ENCODE assay signal across 32 cellular contexts in genomic region chr5:106476630-106477029, GRCh38.
"Had no signal": no experiment of that assay in that cellular context is flagged by ENCODE, and none has a peak within 500 bp of the region (broad histone marks: within the 10 kb centered on the region; RNA-seq: fewer than 3 reads in every experiment).

No MANE protein-coding gene starts in this region.

- H3K4me2 ChIP-seq: smooth muscle cell had no signal

- H3K36me3 Mint-ChIP-seq: naive thymus-derived CD8-positive, alpha-beta T cell; natural killer cell treated with Interleukin-12 subunit alpha and Interleukin-12 subunit beta and Interleukin-15 and Interleukin-18, amount 100 ng/mL, for 72 hours; stimulated activated memory B cell treated with anti-CD40 and anti-IgM and Interleukin-4, amounts not matched to agents 10 μg/mL and 1 μg/mL and 100 μg/mL, for 72 hours; type B pancreatic cell had no signal

- H3K4me3 ChIP-seq: ovary, psoas muscle, skin epidermis, smooth muscle cell, spleen, suprapubic skin, testis, tibial artery, transverse colon, upper lobe of right lung, uterus had no signal

- H3K27me3 ChIP-seq: ovary, spleen, suprapubic skin, testis, tibial artery, transverse colon, upper lobe of right lung, uterus had no signal

- H3K4me1 ChIP-seq: parathyroid adenoma, psoas muscle, spleen, suprapubic skin, testis, transverse colon, upper lobe of right lung, uterus had no signal

- H3K9me3 Mint-ChIP-seq: stimulated activated memory B cell treated with anti-CD40 and anti-IgM and Interleukin-4, amounts not matched to agents 10 μg/mL and 1 μg/mL and 100 μg/mL, for 72 hours; stimulated activated naive CD8-positive, alpha-beta T cell treated with anti-CD3 and anti-CD28 coated beads, Interleukin-15, amount 100 ng/mL, for 72 hours; type B pancreatic cell had no signal

- H3K79me2 ChIP-seq: parathyroid adenoma had no signal

- H3K9ac ChIP-seq: parathyroid adenoma had no signal

- H3K36me3 ChIP-seq: ovary, spleen, suprapubic skin, tibial artery, transverse colon, upper lobe of right lung, uterus had no signal

- DNase-seq: naive thymus-derived CD8-positive, alpha-beta T cell; nephron progenitor cell; occipital lobe; ovary; posterior cingulate gyrus; psoas muscle; right cardiac atrium; spleen; stimulated activated CD4-positive, alpha-beta T cell treated with anti-CD3 and anti-CD28 coated beads, Interleukin-12 subunit alpha, Interleukin-12 subunit beta, amount 100 ng/mL, for 4 hours; stimulated activated CD4-positive, alpha-beta T cell treated with anti-CD3 and anti-CD28 coated beads, Interleukin-1b, Interleukin-23, amount 100 ng/mL, for 48 hours; stimulated activated CD4-positive, alpha-beta T cell treated with anti-CD3 and anti-CD28 coated beads, Interleukin-4, amount 100 ng/mL, for 1 hour; stimulated activated CD4-positive, alpha-beta T cell treated with anti-CD3 and anti-CD28 coated beads, Interleukin-4, amount 100 ng/mL, for 4 hours; stimulated activated CD8-positive, alpha-beta memory T cell treated with anti-CD3 and anti-CD28 coated beads, Interleukin-4, amount 100 ng/mL, for 48 hours; stimulated activated naive CD4-positive, alpha-beta T cell; stimulated activated naive CD8-positive, alpha-beta T cell treated with anti-CD3 and anti-CD28 coated beads, Interleukin-15, amount 100 ng/mL, for 72 hours; stimulated activated naive CD8-positive, alpha-beta T cell treated with anti-CD3 and anti-CD28 coated beads, Interleukin-15, Interleukin-2, amounts not matched to agents 100 U/mL and 50 U/mL, for 24 hours; substantia nigra; testis; tibial artery; transverse colon; upper lobe of right lung; uterus had no signal

- H3K27ac ChIP-seq: ovary, parathyroid adenoma, psoas muscle, skin epidermis, spleen, suprapubic skin, testis, tibial artery, transverse colon, upper lobe of right lung, uterus had no signal

- H2AFZ ChIP-seq: parathyroid adenoma had no signal

- H3K27ac Mint-ChIP-seq: naive thymus-derived CD8-positive, alpha-beta T cell; natural killer cell treated with Interleukin-12 subunit alpha and Interleukin-12 subunit beta and Interleukin-15 and Interleukin-18, amount 100 ng/mL, for 72 hours; nephron progenitor cell; progenitor cell of endocrine pancreas; stimulated activated memory B cell treated with anti-CD40 and anti-IgM and Interleukin-4, amounts not matched to agents 10 μg/mL and 1 μg/mL and 100 μg/mL, for 72 hours; stimulated activated naive CD8-positive, alpha-beta T cell treated with anti-CD3 and anti-CD28 coated beads, Interleukin-15, amount 100 ng/mL, for 72 hours; type B pancreatic cell had no signal

- H3K4me3 Mint-ChIP-seq: naive thymus-derived CD8-positive, alpha-beta T cell; natural killer cell treated with Interleukin-12 subunit alpha and Interleukin-12 subunit beta and Interleukin-15 and Interleukin-18, amount 100 ng/mL, for 72 hours; nephron progenitor cell; neural crest cell; stimulated activated memory B cell treated with anti-CD40 and anti-IgM and Interleukin-4, amounts not matched to agents 10 μg/mL and 1 μg/mL and 100 μg/mL, for 72 hours; stimulated activated naive CD8-positive, alpha-beta T cell treated with anti-CD3 and anti-CD28 coated beads, Interleukin-15, amount 100 ng/mL, for 72 hours; type B pancreatic cell had no signal

- H3K9me3 ChIP-seq: ovary, psoas muscle, spleen, suprapubic skin, testis, tibial artery, transverse colon, upper lobe of right lung, uterus had no signal

- ATAC-seq: naive thymus-derived CD8-positive, alpha-beta T cell; natural killer cell treated with Interleukin-12 subunit alpha and Interleukin-12 subunit beta and Interleukin-15 and Interleukin-18, amount 100 ng/mL, for 72 hours; psoas muscle; right cardiac atrium; sciatic nerve; stimulated activated memory B cell treated with anti-CD40 and anti-IgM and Interleukin-4, amounts not matched to agents 10 μg/mL and 1 μg/mL and 100 μg/mL, for 72 hours; stimulated activated naive CD8-positive, alpha-beta T cell treated with anti-CD3 and anti-CD28 coated beads, Interleukin-15, amount 100 ng/mL, for 72 hours; stimulated activated naive CD8-positive, alpha-beta T cell treated with anti-CD3 and anti-CD28 coated beads, Interleukin-15, Interleukin-2, amounts not matched to agents 100 U/mL and 50 U/mL, for 24 hours; upper lobe of right lung had no signal

- H3K27me3 Mint-ChIP-seq: naive thymus-derived CD8-positive, alpha-beta T cell; natural killer cell treated with Interleukin-12 subunit alpha and Interleukin-12 subunit beta and Interleukin-15 and Interleukin-18, amount 100 ng/mL, for 72 hours; stimulated activated memory B cell treated with anti-CD40 and anti-IgM and Interleukin-4, amounts not matched to agents 10 μg/mL and 1 μg/mL and 100 μg/mL, for 72 hours; stimulated activated naive CD8-positive, alpha-beta T cell treated with anti-CD3 and anti-CD28 coated beads, Interleukin-15, amount 100 ng/mL, for 72 hours; type B pancreatic cell had no signal

- H3K4me1 Mint-ChIP-seq: naive thymus-derived CD8-positive, alpha-beta T cell; nephron progenitor cell; neural crest cell; stimulated activated memory B cell treated with anti-CD40 and anti-IgM and Interleukin-4, amounts not matched to agents 10 μg/mL and 1 μg/mL and 100 μg/mL, for 72 hours; stimulated activated naive CD8-positive, alpha-beta T cell treated with anti-CD3 and anti-CD28 coated beads, Interleukin-15, amount 100 ng/mL, for 72 hours had no signal
